Comparison of ENCODE assay signal across 15 cellular contexts in genomic region chr9:71879644-71880174, GRCh38. TPM values are rescaled to one million over a fixed set of nuclear protein-coding genes. Genes with fewer than 3 reads are reported as not detected.
DNase-seq lines count a peak whose midpoint lies in the region; ATAC-seq, FAIRE-seq and TF ChIP-seq lines count a peak whose summit lies in the region.
"Had no signal": no experiment of that assay in that cellular context is flagged by ENCODE, and none has a peak within 500 bp of the region (broad histone marks: within the 10 kb centered on the region; RNA-seq: fewer than 3 reads in every experiment).

No MANE protein-coding gene starts in this region.

- FAIRE-seq in GM12891 (lab: Jason Lieb, UNC) (peak; percentile 16), H54 (lab: Jason Lieb, UNC) (peak; percentile 87)
- FAIRE-seq: D721Med had no signal

- no peak overlapping the region for H3K4me3 Mint-ChIP-seq in central memory CD8-positive, alpha-beta T cell
- no peak overlapping the region for H3K4me3 Mint-ChIP-seq in activated CD4-positive, alpha-beta T cell treated with anti-CD3 and anti-CD28 coated beads, Interleukin-2, amount 10 ng/mL, durations not matched to agents 24 days and 14 days
- H3K4me3 Mint-ChIP-seq in activated T-helper 17 cell treated with anti-CD3 and anti-CD28 coated beads, Interleukin-2, amount 50 U/mL, for 72 hours, result no peak overlapping the region
- no peak overlapping the region for H3K4me3 Mint-ChIP-seq in endothelial cell (ENCODE audit: unreplicated experiment)
- H3K4me3 Mint-ChIP-seq: B cell; CD4-positive, CD25-positive, alpha-beta regulatory T cell; CD8-positive, alpha-beta T cell; GM23338 had no signal

- DNase-seq in GM12891 (ENCODE audit: insufficient read length, low spot score) (no peak), H54 (ENCODE audit: insufficient read length, low spot score) (no peak), endothelial cell (ENCODE audit: low spot score) (no peak)
- DNase-seq in central memory CD8-positive, alpha-beta T cell (ENCODE audit: low spot score in 2 of 2), result no peak
- DNase-seq in activated CD4-positive, alpha-beta T cell treated with anti-CD3 and anti-CD28 coated beads, Interleukin-2, amount 10 ng/mL, durations not matched to agents 24 days and 14 days, result no peak
- DNase-seq: CD4-positive, CD25-positive, alpha-beta regulatory T cell; CD8-positive, alpha-beta T cell; DMS53; DND-41; H7; HCEC 1CT had no signal

- peaks cover 34% of the 10 kb centered on the region for H3K9me3 Mint-ChIP-seq in central memory CD8-positive, alpha-beta T cell
- H3K9me3 Mint-ChIP-seq in activated CD4-positive, alpha-beta T cell treated with anti-CD3 and anti-CD28 coated beads, Interleukin-2, amount 10 ng/mL, durations not matched to agents 24 days and 14 days, result peaks cover 27% of the 10 kb centered on the region
- H3K9me3 Mint-ChIP-seq in activated T-helper 17 cell treated with anti-CD3 and anti-CD28 coated beads, Interleukin-2, amount 50 U/mL, for 72 hours, result peaks cover 36% of the 10 kb centered on the region
- H3K9me3 Mint-ChIP-seq in endothelial cell (ENCODE audit: unreplicated experiment), result no peaks in the 10 kb centered on the region

- peaks cover 37% of the 10 kb centered on the region for H3K4me1 Mint-ChIP-seq in central memory CD8-positive, alpha-beta T cell
- H3K4me1 Mint-ChIP-seq in activated CD4-positive, alpha-beta T cell treated with anti-CD3 and anti-CD28 coated beads, Interleukin-2, amount 10 ng/mL, durations not matched to agents 24 days and 14 days, result peaks cover 4% of the 10 kb centered on the region
- H3K4me1 Mint-ChIP-seq in activated T-helper 17 cell treated with anti-CD3 and anti-CD28 coated beads, Interleukin-2, amount 50 U/mL, for 72 hours, result peaks cover 8% of the 10 kb centered on the region
- peaks cover 9% of the 10 kb centered on the region for H3K4me1 Mint-ChIP-seq in endothelial cell (ENCODE audit: unreplicated experiment)

- H3K36me3 Mint-ChIP-seq in central memory CD8-positive, alpha-beta T cell (ENCODE audit: insufficient read depth), result no peaks in the 10 kb centered on the region
- peaks cover 63% of the 10 kb centered on the region for H3K36me3 Mint-ChIP-seq in activated CD4-positive, alpha-beta T cell treated with anti-CD3 and anti-CD28 coated beads, Interleukin-2, amount 10 ng/mL, durations not matched to agents 24 days and 14 days (ENCODE audit: low read depth)
- H3K36me3 Mint-ChIP-seq in activated T-helper 17 cell treated with anti-CD3 and anti-CD28 coated beads, Interleukin-2, amount 50 U/mL, for 72 hours (ENCODE audit: low read depth), result peaks cover 25% of the 10 kb centered on the region
- H3K36me3 Mint-ChIP-seq in endothelial cell (ENCODE audit: low read depth, unreplicated experiment), result peaks cover 11% of the 10 kb centered on the region

- no peak for TF ChIP-seq CTCF in endothelial cell (IDR thresholded peaks at IDR 0.05; ENCODE audit: unreplicated experiment)

- peak overlapping the region; percentile 11 for H3K27ac Mint-ChIP-seq in central memory CD8-positive, alpha-beta T cell (ENCODE audit: low read depth)
- no peak overlapping the region for H3K27ac Mint-ChIP-seq in activated CD4-positive, alpha-beta T cell treated with anti-CD3 and anti-CD28 coated beads, Interleukin-2, amount 10 ng/mL, durations not matched to agents 24 days and 14 days
- no peak overlapping the region for H3K27ac Mint-ChIP-seq in activated T-helper 17 cell treated with anti-CD3 and anti-CD28 coated beads, Interleukin-2, amount 50 U/mL, for 72 hours
- no peak overlapping the region for H3K27ac Mint-ChIP-seq in endothelial cell (ENCODE audit: unreplicated experiment)
- H3K27ac Mint-ChIP-seq: B cell; CD8-positive, alpha-beta T cell; GM23338 had no signal

- intact Hi-C loops in activated CD4-positive, alpha-beta T cell treated with anti-CD3 and anti-CD28 coated beads, Interleukin-2, amount 10 ng/mL, durations not matched to agents 24 days and 14 days (cut with micrococcal nuclease), result no loop called here

- TF ChIP-seq POLR2A in GM12891 (IDR thresholded peaks at IDR 0.05; ENCODE audit: low read depth, low read length), result no peak
- no peak for TF ChIP-seq POLR2A in H54 (IDR thresholded peaks at IDR 0.05; ENCODE audit: low read depth, low read length)

- H3K27me3 Mint-ChIP-seq in central memory CD8-positive, alpha-beta T cell, result no peaks in the 10 kb centered on the region
- no peaks in the 10 kb centered on the region for H3K27me3 Mint-ChIP-seq in activated CD4-positive, alpha-beta T cell treated with anti-CD3 and anti-CD28 coated beads, Interleukin-2, amount 10 ng/mL, durations not matched to agents 24 days and 14 days
- no peaks in the 10 kb centered on the region for H3K27me3 Mint-ChIP-seq in activated T-helper 17 cell treated with anti-CD3 and anti-CD28 coated beads, Interleukin-2, amount 50 U/mL, for 72 hours
- no peaks in the 10 kb centered on the region for H3K27me3 Mint-ChIP-seq in endothelial cell (ENCODE audit: unreplicated experiment)
- H3K27me3 Mint-ChIP-seq: B cell; CD4-positive, CD25-positive, alpha-beta regulatory T cell had no signal

- no peak for ATAC-seq in central memory CD8-positive, alpha-beta T cell (replicated peaks; ENCODE audit: extremely low read depth, poor library complexity, severe bottlenecking)
- no peak for ATAC-seq in activated T-helper 17 cell treated with anti-CD3 and anti-CD28 coated beads, Interleukin-2, amount 50 U/mL, for 72 hours (replicated peaks)
- ATAC-seq: CD8-positive, alpha-beta T cell; GM23338 had no signal

TF ChIP-seq in GM12891, 5 proteins besides CTCF, POLR2A, EP300 and RAD21:
- TF ChIP-seq POLR2AphosphoS5 (IDR thresholded peaks at IDR 0.05; ENCODE audit: low read depth, low read length) (no peak), SPI1 (IDR thresholded peaks at IDR 0.05; ENCODE audit: low read depth, low read length) (no peak), POU2F2 (IDR thresholded peaks at IDR 0.05; ENCODE audit: low read depth, low read length) (no peak)

RNA-seq across cellular contexts. Expression of gene ABHD17B, which starts 31.3 kb away (rescaled TPM):
- polyA plus RNA-seq in GM12891 (2012; ENCODE audit: low read depth, missing spikeins), result 7.0 TPM
- 18.3 and 19.7 TPM in 2 replicates for total RNA-seq in activated CD4-positive, alpha-beta T cell treated with anti-CD3 and anti-CD28 coated beads, Interleukin-2, amount 10 ng/mL, durations not matched to agents 24 days and 14 days
- total RNA-seq in activated T-helper 17 cell treated with anti-CD3 and anti-CD28 coated beads, Interleukin-2, amount 50 U/mL, for 72 hours, result 10 to 100 TPM in 1 of 2 donors, 1 to 10 TPM in 1; 7.1 to 15.6 TPM
- 32.6 TPM for total RNA-seq in endothelial cell (ENCODE audit: unreplicated experiment)

RNA-seq across cellular contexts. Expression of gene C9orf85, which starts 31.7 kb away (rescaled TPM):
- 8.4 TPM for polyA plus RNA-seq in GM12891 (2012; ENCODE audit: low read depth, missing spikeins)
- total RNA-seq in activated CD4-positive, alpha-beta T cell treated with anti-CD3 and anti-CD28 coated beads, Interleukin-2, amount 10 ng/mL, durations not matched to agents 24 days and 14 days, result 9.4 and 11.6 TPM in 2 replicates
- 10 to 100 TPM in 1 of 2 donors, 1 to 10 TPM in 1; 7.1 to 10.9 TPM for total RNA-seq in activated T-helper 17 cell treated with anti-CD3 and anti-CD28 coated beads, Interleukin-2, amount 50 U/mL, for 72 hours
- 12.2 TPM for total RNA-seq in endothelial cell (ENCODE audit: unreplicated experiment)
